ENCODE assay signal across 8 cellular contexts in genomic region chr2:85602476-85603234, GRCh38. TPM values are rescaled to one million over a fixed set of nuclear protein-coding genes. Genes with fewer than 3 reads are reported as not detected.
DNase-seq lines count a peak whose midpoint lies in the region; ATAC-seq, FAIRE-seq and TF ChIP-seq lines count a peak whose summit lies in the region.

Gene TMEM150A, minus strand, starts transcription at chr2:85602698. Its CDS starts 750 bp downstream, at chr2:85601948.

- ATAC-seq in GM21367 (IDR thresholded peaks at IDR 0.05; ENCODE audit: unreplicated experiment), result peak; percentile 90

- peaks cover 12 to 27% of the 10 kb centered on the region in 2 donors for H3K36me3 ChIP-seq in mucosa of rectum (ENCODE audit: control insufficient read depth in 2 of 2, insufficient read depth in 2 of 2, low read length in 2 of 2)

- FAIRE-seq in D721Med (lab: Jason Lieb, UNC), result no peak

- H3K27me3 ChIP-seq in mucosa of rectum (ENCODE audit: control insufficient read depth in 2 of 2, insufficient read depth in 2 of 2, low read length in 2 of 2), result no peaks in the 10 kb centered on the region

- H3K9me3 ChIP-seq in mucosa of rectum (ENCODE audit: control insufficient read depth in 2 of 2, low read length in 2 of 2), result no peaks in the 10 kb centered on the region

- DNase-seq in D721Med (ENCODE audit: insufficient read length, low spot score) (peak; percentile 88), HT1080 (ENCODE audit: low read depth) (peak; percentile 88), OCI-M2 (lab: John Stamatoyannopoulos, UW; ENCODE audit: unreplicated experiment) (peak; percentile 26), erythroblast (lab: John Stamatoyannopoulos, UW) (peak; percentile 86 to 90)
- DNase-seq in activated T-cell treated with anti-CD3 and anti-CD28 coated beads, Interleukin-2, amount 50 U/mL, for 1 hour, result peak; percentile 87
- DNase-seq in stimulated activated CD8-positive, alpha-beta memory T cell treated with anti-CD3 and anti-CD28 coated beads, Interleukin-4, amount 100 ng/mL, for 48 hours, result peak; percentile 92

- H3K9ac ChIP-seq in mucosa of rectum (ENCODE audit: low read depth in 1 of 2, low read length in 2 of 2), result peak within 1 kb of the TSS; percentile 69 to 75

- H3K4me3 ChIP-seq in mucosa of rectum (ENCODE audit: low read length in 2 of 2), result peak within 1 kb of the TSS; percentile 96 to 97

- TF ChIP-seq CTCF in D721Med (IDR thresholded peaks at IDR 0.05; ENCODE audit: insufficient read depth, missing control alignments), result peak; percentile 15

- peak within 1 kb of the TSS; percentile 54 to 80 for H3K27ac ChIP-seq in mucosa of rectum (ENCODE audit: low read depth in 2 of 2, low read length in 2 of 2)

- TF ChIP-seq POLR2A in erythroblast (IDR thresholded peaks at IDR 0.05; ENCODE audit: low read length), result no peak

- H3K4me1 ChIP-seq in mucosa of rectum (ENCODE audit: control insufficient read depth in 2 of 2, insufficient read depth in 2 of 2, low read length in 2 of 2), result peaks cover 15 to 25% of the 10 kb centered on the region in 2 donors

RNA-seq across cellular contexts. Expression of gene TMEM150A, which starts in this region (rescaled TPM):
- 7.0 and 9.7 TPM in 2 replicates for total RNA-seq in HT1080 (2014; rRNA removed; shearing (Covaris generic))
- polyA plus RNA-seq in HT1080 (2015; cell fraction: cytosol; rRNA removed), result 6.9 and 7.4 TPM in 2 replicates
- 9.6 and 13.1 TPM in 2 replicates for polyA plus RNA-seq in HT1080 (2015; cell fraction: nucleus; rRNA removed)

Comparison
In these comparisons a context has a peak if more than half of its experiments do, and no peak if none do; other contexts are left out.
1. Peak in every context shown above with its lines: DNase-seq, ATAC-seq, H3K4me3 ChIP-seq and H3K27ac ChIP-seq.
2. DNase-seq: peak in every context shown above with its lines; median percentile 92 in stimulated activated CD8-positive, alpha-beta memory T cell treated with anti-CD3 and anti-CD28 coated beads, Interleukin-4, amount 100 ng/mL, for 48 hours; 88 in D721Med; 88 in HT1080; 88 in erythroblast; 87 in activated T-cell treated with anti-CD3 and anti-CD28 coated beads, Interleukin-2, amount 50 U/mL, for 1 hour; 26 in OCI-M2.